ENCODE assay signal across 22 cellular contexts in genomic region chr11:130192845-130193267, GRCh38. TPM values are rescaled to one million over a fixed set of nuclear protein-coding genes. Genes with fewer than 3 reads are reported as not detected.
"Had no signal": no experiment of that assay in that cellular context is flagged by ENCODE, and none has a peak within 500 bp of the region (broad histone marks: within the 10 kb centered on the region; RNA-seq: fewer than 3 reads in every experiment).

No MANE protein-coding gene starts in this region.

- H3K27ac Mint-ChIP-seq: activated CD4-positive, alpha-beta T cell treated with anti-CD3 and anti-CD28 coated beads for 36 hours; activated naive CD8-positive, alpha-beta T cell; activated T-helper 1 cell treated with anti-CD3 and anti-CD28 coated beads, Interleukin-12 subunit alpha, Interleukin-12 subunit beta, Interleukin-2, Interleukin-4 antibody, amounts not matched to agents 30 ng/mL and 10 ng/mL and 1 ng/mL, durations not matched to agents 14 hours and 24 hours and 36 hours; naive B cell; T-helper 2 cell treated with Interferon-gamma antibody and Interleukin-4, amounts not matched to agents 5 μg/mL and 100 μg/mL, for 36 hours had no signal

- H3K36me3 Mint-ChIP-seq: activated naive CD8-positive, alpha-beta T cell; brain had no signal

- H3K4me1 Mint-ChIP-seq: activated CD4-positive, alpha-beta T cell treated with anti-CD3 and anti-CD28 coated beads for 36 hours; brain had no signal

- H3K36me3 ChIP-seq: left ventricle myocardium inferior, ovary, uterus had no signal

- ATAC-seq: activated CD4-positive, alpha-beta T cell treated with anti-CD3 and anti-CD28 coated beads for 36 hours; foreskin keratinocyte; mucosa of descending colon had no signal

- H3K4me3 ChIP-seq: dorsolateral prefrontal cortex, left ventricle myocardium inferior, mucosa of descending colon, ovary, thyroid gland, uterus had no signal

- H3K4me3 Mint-ChIP-seq: activated CD4-positive, alpha-beta T cell treated with anti-CD3 and anti-CD28 coated beads for 36 hours; activated naive CD8-positive, alpha-beta T cell; activated T-helper 1 cell treated with anti-CD3 and anti-CD28 coated beads, Interleukin-12 subunit alpha, Interleukin-12 subunit beta, Interleukin-2, Interleukin-4 antibody, amounts not matched to agents 30 ng/mL and 10 ng/mL and 1 ng/mL, durations not matched to agents 14 hours and 24 hours and 36 hours; brain; naive B cell; T-helper 2 cell treated with Interferon-gamma antibody and Interleukin-4, amounts not matched to agents 5 μg/mL and 100 μg/mL, for 36 hours had no signal

- H3K9me3 ChIP-seq: left ventricle myocardium inferior, mucosa of descending colon, ovary, thyroid gland, uterus had no signal

- H3K27me3 ChIP-seq: dorsolateral prefrontal cortex, foreskin keratinocyte, ovary, thyroid gland, uterus had no signal

- H3K9me3 Mint-ChIP-seq: activated T-helper 1 cell treated with anti-CD3 and anti-CD28 coated beads, Interleukin-12 subunit alpha, Interleukin-12 subunit beta, Interleukin-2, Interleukin-4 antibody, amounts not matched to agents 30 ng/mL and 10 ng/mL and 1 ng/mL, durations not matched to agents 14 hours and 24 hours and 36 hours; naive B cell; T-helper 2 cell treated with Interferon-gamma antibody and Interleukin-4, amounts not matched to agents 5 μg/mL and 100 μg/mL, for 36 hours had no signal

- H3K27ac ChIP-seq: dorsolateral prefrontal cortex, foreskin keratinocyte, left ventricle myocardium inferior, ovary, thyroid gland, uterus had no signal

- H3K4me1 ChIP-seq: uterus had no signal

- DNase-seq: activated CD4-positive, alpha-beta T cell treated with anti-CD3 and anti-CD28 coated beads for 36 hours; activated CD4-positive, alpha-beta T cell treated with anti-CD3 and anti-CD28 coated beads, Interleukin-2, amount 50 U/mL, for 48 hours; activated gamma-delta T cell treated with Interleukin-2 at 50 U/mL for 16 hours; amygdala; caudate nucleus; dorsolateral prefrontal cortex; foreskin keratinocyte; hippocampal formation; left ventricle myocardium inferior; mesenchymal stem cell; naive B cell; ovary; stimulated activated CD8-positive, alpha-beta memory T cell treated with anti-CD3 and anti-CD28 coated beads, Interleukin-4, amount 100 ng/mL, for 48 hours; stimulated activated naive CD4-positive, alpha-beta T cell; thyroid gland; uterus had no signal

- H3K27me3 Mint-ChIP-seq: activated CD4-positive, alpha-beta T cell treated with anti-CD3 and anti-CD28 coated beads for 36 hours; activated naive CD8-positive, alpha-beta T cell; brain; naive B cell had no signal

RNA-seq across cellular contexts. Expression of gene ST14, which starts 33.3 kb away (rescaled TPM):
- total RNA-seq: activated CD4-positive, alpha-beta T cell treated with anti-CD3 and anti-CD28 coated beads for 36 hours; activated T-helper 1 cell treated with anti-CD3 and anti-CD28 coated beads, Interleukin-12 subunit alpha, Interleukin-12 subunit beta, Interleukin-2, Interleukin-4 antibody, amounts not matched to agents 30 ng/mL and 10 ng/mL and 1 ng/mL, durations not matched to agents 14 hours and 24 hours and 36 hours had no signal
- polyA plus RNA-seq: fibroblast of lung had no signal
